In genomic region chr6:86723729-86724128, GRCh38 we compare ENCODE assay signal across 21 cellular contexts.
DNase-seq lines count a peak whose midpoint lies in the region; FAIRE-seq and TF ChIP-seq lines count a peak whose summit lies in the region.
"Had no signal": no experiment of that assay in that cellular context is flagged by ENCODE, and none has a peak within 500 bp of the region (broad histone marks: within the 10 kb centered on the region; RNA-seq: fewer than 3 reads in every experiment).

No MANE protein-coding gene starts in this region.

- H3K4me2 ChIP-seq in trophoblast cell (ENCODE audit: low read length) = peak overlapping the region; percentile 42

- no peak for TF ChIP-seq CTCF in ovary (IDR thresholded peaks at IDR 0.05)
- TF ChIP-seq CTCF in lower leg skin (IDR thresholded peaks at IDR 0.05) = no peak

- H3K23ac ChIP-seq in trophoblast cell (ENCODE audit: low read length) = no peak overlapping the region

- TF ChIP-seq EP300 in ovary (IDR thresholded peaks at IDR 0.05) = no peak

- H3K36me3 ChIP-seq in trophoblast cell (ENCODE audit: control insufficient read depth in 1 of 2, insufficient read depth in 2 of 2, low read length in 2 of 2) (peaks cover 2% of the 10 kb centered on the region in 2 experiments), ovary (no peaks in the 10 kb centered on the region)
- H3K36me3 ChIP-seq: right lobe of liver had no signal

- H2AFZ ChIP-seq in trophoblast cell (ENCODE audit: insufficient read depth, low read length, poor library complexity) = no peak overlapping the region

- H3K4ac ChIP-seq in trophoblast cell (ENCODE audit: low read depth, low read length) = no peak overlapping the region

- FAIRE-seq in HTR-8/SVneo (lab: Jason Lieb, UNC) = no peak

- intact Hi-C loops in ovary (cut with DNase I) (no loop called here), lower leg skin (cut with DNase I; ENCODE audit: low total_unique reads) (no loop called here)

- H3K9me3 ChIP-seq in trophoblast cell (ENCODE audit: insufficient read depth, low read depth, low read length) = peaks cover 2% of the 10 kb centered on the region
- H3K9me3 ChIP-seq in ovary = no peaks in the 10 kb centered on the region
- H3K9me3 ChIP-seq: right lobe of liver had no signal

- TF ChIP-seq POLR2A in ovary (IDR thresholded peaks at IDR 0.05) (no peak), lower leg skin (IDR thresholded peaks at IDR 0.05) (no peak)

- no peak overlapping the region for H2AK5ac ChIP-seq in trophoblast cell (ENCODE audit: low read length)

- H3K79me2 ChIP-seq in trophoblast cell (ENCODE audit: control insufficient read depth, insufficient read depth, low read length, poor library complexity) = peaks cover 6% of the 10 kb centered on the region

- H3K4me3 ChIP-seq in trophoblast cell (ENCODE audit: low read depth, low read length) (no peak overlapping the region), ovary (no peak overlapping the region), lower leg skin (ENCODE audit: low read depth, poor library complexity, severe bottlenecking) (no peak overlapping the region)
- H3K4me3 ChIP-seq: right lobe of liver had no signal

- H3K9ac ChIP-seq in trophoblast cell (ENCODE audit: low read length) = no peak overlapping the region

- peak overlapping the region; percentile 69 for H2BK12ac ChIP-seq in trophoblast cell (ENCODE audit: low read length)

- peak overlapping the region; percentile 99 for H2BK5ac ChIP-seq in trophoblast cell (ENCODE audit: low read depth, low read length, poor library complexity)

- H4K12ac ChIP-seq in trophoblast cell (ENCODE audit: low read depth, low read length) = no peak overlapping the region

- no peak overlapping the region for H3K14ac ChIP-seq in trophoblast cell (ENCODE audit: low read length)

- no CpG with 5 or more reads among the region's 4 CpGs for WGBS in trophoblast cell (ENCODE audit: extremely low coverage, insufficient coverage, insufficient read length)
- WGBS in ovary, 3 donors = 27 to 35% (median 32%) methylated on average over 4 of the region's 4 CpGs
- WGBS in lower leg skin, 2 donors = 49 to 52% methylated on average over 4 of the region's 4 CpGs

- peaks cover 30% of the 10 kb centered on the region for H3K79me1 ChIP-seq in trophoblast cell (ENCODE audit: low read length)

- peak overlapping the region; percentile 97 for H2BK120ac ChIP-seq in trophoblast cell (ENCODE audit: insufficient read depth, low read length, poor library complexity)

- peak overlapping the region; percentile 98 for H3K27ac ChIP-seq in trophoblast cell (ENCODE audit: low read depth, low read length)
- no peak overlapping the region for H3K27ac ChIP-seq in ovary
- H3K27ac ChIP-seq: C4-2B, right lobe of liver, VCaP had no signal

- DNase-seq in HTR-8/SVneo (ENCODE audit: insufficient read length, low spot score) (peak; percentile 10), T1000 (lab: John Stamatoyannopoulos, UW) (peak; percentile 27), glomerular visceral epithelial cell (ENCODE audit: extremely low spot score) (peak; percentile 9), trophoblast cell (peak; percentile 28 to 61), HEK293T (ENCODE audit: extremely low spot score) (no peak), ovary (no peak), lower leg skin (ENCODE audit: low spot score in 2 of 2) (no peak)
- no peak for DNase-seq in activated naive CD4-positive, alpha-beta T cell treated with anti-CD3 and anti-CD28 coated beads, Interleukin-2, amount 50 U/mL, for 16 hours
- DNase-seq: activated CD4-positive, alpha-beta T cell treated with anti-CD3 and anti-CD28 coated beads, Interleukin-2, amount 50 U/mL, for 1 hour; erythroblast; foreskin fibroblast; left ventricle myocardium superior; NCI-H1436; NCI-H510A; nephron progenitor cell; posterior cingulate gyrus; right lobe of liver; RPMI8226; stimulated activated CD4-positive, alpha-beta T cell treated with anti-CD3 and anti-CD28 coated beads, Interleukin-15, amount 100 ng/mL, for 24 hours had no signal

- no peak overlapping the region for H3K18ac ChIP-seq in trophoblast cell (ENCODE audit: low read length)

- H4K8ac ChIP-seq in trophoblast cell (ENCODE audit: low read depth, low read length) = no peak overlapping the region

- CTCF ChIA-PET in HEK293T (lab: Yijun Ruan, JAX) = no interaction called here

- H3K4me1 ChIP-seq in trophoblast cell (ENCODE audit: control insufficient read depth in 1 of 2, insufficient read depth in 2 of 2, low read length in 2 of 2) = peaks cover 8 to 13% of the 10 kb centered on the region in 2 experiments
- H3K4me1 ChIP-seq in ovary (ENCODE audit: insufficient read depth) = no peaks in the 10 kb centered on the region
- H3K4me1 ChIP-seq: right lobe of liver had no signal

- POLR2A ChIA-PET in HEK293T (lab: Yijun Ruan, JAX) = no interaction called here

- H3K27me3 ChIP-seq in trophoblast cell (ENCODE audit: insufficient read depth, low read length) (no peaks in the 10 kb centered on the region), ovary (no peaks in the 10 kb centered on the region)
- H3K27me3 ChIP-seq: right lobe of liver had no signal

- peak overlapping the region; percentile 95 for H4K91ac ChIP-seq in trophoblast cell (ENCODE audit: low read depth, low read length)

TF ChIP-seq in HEK293T, 16 proteins besides CTCF, POLR2A, EP300 and RAD21:
- no peak for TF ChIP-seq TARDBP (IDR thresholded peaks at IDR 0.05)
- no peak for TF ChIP-seq FOXK2 (IDR thresholded peaks at IDR 0.05)
- no peak for TF ChIP-seq BHLHE40 (IDR thresholded peaks at IDR 0.05; ENCODE audit: borderline replicate concordance)
- TF ChIP-seq SUZ12 (IDR thresholded peaks at IDR 0.05) = no peak
- TF ChIP-seq ZNF384 (IDR thresholded peaks at IDR 0.05) = no peak
- no peak for TF ChIP-seq SP1 (IDR thresholded peaks at IDR 0.05)
- TF ChIP-seq L3MBTL2 (conservative IDR thresholded peaks at IDR 0.05) = no peak
- TF ChIP-seq LEF1 (IDR thresholded peaks at IDR 0.05; ENCODE audit: borderline replicate concordance) = no peak
- TF ChIP-seq CTBP1 (IDR thresholded peaks at IDR 0.05; ENCODE audit: borderline replicate concordance) = no peak
- no peak for TF ChIP-seq FOXM1 (IDR thresholded peaks at IDR 0.05; ENCODE audit: borderline replicate concordance)
- TF ChIP-seq, protein P1, sequence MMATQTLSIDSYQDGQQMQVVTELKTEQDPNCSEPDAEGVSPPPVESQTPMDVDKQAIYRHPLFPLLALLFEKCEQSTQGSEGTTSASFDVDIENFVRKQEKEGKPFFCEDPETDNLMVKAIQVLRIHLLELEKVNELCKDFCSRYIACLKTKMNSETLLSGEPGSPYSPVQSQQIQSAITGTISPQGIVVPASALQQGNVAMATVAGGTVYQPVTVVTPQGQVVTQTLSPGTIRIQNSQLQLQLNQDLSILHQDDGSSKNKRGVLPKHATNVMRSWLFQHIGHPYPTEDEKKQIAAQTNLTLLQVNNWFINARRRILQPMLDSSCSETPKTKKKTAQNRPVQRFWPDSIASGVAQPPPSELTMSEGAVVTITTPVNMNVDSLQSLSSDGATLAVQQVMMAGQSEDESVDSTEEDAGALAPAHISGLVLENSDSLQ (IDR thresholded peaks at IDR 0.05) = no peak
TF ChIP-seq in HEK293T: peak in this region for 0.

Comparison
In these comparisons a context has a peak if more than half of its experiments do, and no peak if none do; other contexts are left out.
1. DNase-seq: peak in HTR-8/SVneo (single experiment), T1000 (single experiment), glomerular visceral epithelial cell (single experiment) and trophoblast cell (2 of 2); none in HEK293T (single experiment), ovary (0 of 5), activated naive CD4-positive, alpha-beta T cell treated with anti-CD3 and anti-CD28 coated beads, Interleukin-2, amount 50 U/mL, for 16 hours (single experiment) and lower leg skin (0 of 2).